21 cellular contexts compared by ENCODE assay signal in genomic region chr6:72832271-72832670, GRCh38.
DNase-seq lines count a peak whose midpoint lies in the region; ATAC-seq and TF ChIP-seq lines count a peak whose summit lies in the region.
"Had no signal": no experiment of that assay in that cellular context is flagged by ENCODE, and none has a peak within 500 bp of the region (broad histone marks: within the 10 kb centered on the region; RNA-seq: fewer than 3 reads in every experiment).

No MANE protein-coding gene starts in this region.

- WGBS in stomach, 5 donors: 57 to 85% (median 69%) methylated on average over 3 of the region's 3 CpGs

- intact Hi-C loops in activated CD8-positive, alpha-beta T cell treated with anti-CD3 and anti-CD28 coated beads for 36 hours (cut with micrococcal nuclease): no loop called here
- intact Hi-C loops in stomach (cut with DNase I; ENCODE audit: low total_unique reads): no loop called here

- H3K9me3 ChIP-seq in stomach: no peaks in the 10 kb centered on the region
- H3K9me3 ChIP-seq: SJCRH30 had no signal

- no peak for TF ChIP-seq EP300 in stomach (IDR thresholded peaks at IDR 0.05)

- TF ChIP-seq CTCF in activated CD8-positive, alpha-beta T cell treated with anti-CD3 and anti-CD28 coated beads for 36 hours (IDR thresholded peaks at IDR 0.05): no peak
- TF ChIP-seq CTCF in stomach (IDR thresholded peaks at IDR 0.05): no peak

- H3K4me1 ChIP-seq in stomach: peaks cover 0 to 3% (median 0%) of the 10 kb centered on the region in 4 donors
- H3K4me1 ChIP-seq: BLaER1, SJCRH30 had no signal

- no peak overlapping the region for H3K27ac Mint-ChIP-seq in activated CD8-positive, alpha-beta T cell treated with anti-CD3 and anti-CD28 coated beads for 36 hours
- no peak overlapping the region for H3K27ac Mint-ChIP-seq in activated CD8-positive, alpha-beta T cell treated with anti-CD3 and anti-CD28 coated beads, Interleukin-2, amount 10 ng/mL, durations not matched to agents 7 days and 5 days
- H3K27ac Mint-ChIP-seq in activated T-helper 17 cell treated with anti-CD3 and anti-CD28 coated beads, Interleukin-2, amount 50 U/mL, for 72 hours: no peak overlapping the region
- H3K27ac Mint-ChIP-seq: CD8-positive, alpha-beta T cell had no signal

- H3K4me3 Mint-ChIP-seq in activated CD8-positive, alpha-beta T cell treated with anti-CD3 and anti-CD28 coated beads for 36 hours: no peak overlapping the region
- no peak overlapping the region for H3K4me3 Mint-ChIP-seq in activated CD8-positive, alpha-beta T cell treated with anti-CD3 and anti-CD28 coated beads, Interleukin-2, amount 10 ng/mL, durations not matched to agents 7 days and 5 days
- no peak overlapping the region for H3K4me3 Mint-ChIP-seq in activated T-helper 17 cell treated with anti-CD3 and anti-CD28 coated beads, Interleukin-2, amount 50 U/mL, for 72 hours
- H3K4me3 Mint-ChIP-seq: CD8-positive, alpha-beta T cell had no signal

- peaks cover 9% of the 10 kb centered on the region for H3K36me3 Mint-ChIP-seq in activated CD8-positive, alpha-beta T cell treated with anti-CD3 and anti-CD28 coated beads for 36 hours (ENCODE audit: low read depth)
- H3K36me3 Mint-ChIP-seq in activated CD8-positive, alpha-beta T cell treated with anti-CD3 and anti-CD28 coated beads, Interleukin-2, amount 10 ng/mL, durations not matched to agents 7 days and 5 days (ENCODE audit: low read depth): peaks cover 4% of the 10 kb centered on the region
- H3K36me3 Mint-ChIP-seq in activated T-helper 17 cell treated with anti-CD3 and anti-CD28 coated beads, Interleukin-2, amount 50 U/mL, for 72 hours (ENCODE audit: low read depth): no peaks in the 10 kb centered on the region

- POLR2A ChIA-PET in activated CD8-positive, alpha-beta T cell treated with anti-CD3 and anti-CD28 coated beads for 36 hours (lab: Charles Lee): no interaction called here
- POLR2A ChIA-PET in activated CD8-positive, alpha-beta T cell treated with anti-CD3 and anti-CD28 coated beads, Interleukin-2, amount 10 ng/mL, durations not matched to agents 7 days and 5 days (lab: Charles Lee): no interaction called here

- peaks cover 10% of the 10 kb centered on the region for H3K4me1 Mint-ChIP-seq in activated CD8-positive, alpha-beta T cell treated with anti-CD3 and anti-CD28 coated beads for 36 hours (ENCODE audit: low read depth)
- no peaks in the 10 kb centered on the region for H3K4me1 Mint-ChIP-seq in activated CD8-positive, alpha-beta T cell treated with anti-CD3 and anti-CD28 coated beads, Interleukin-2, amount 10 ng/mL, durations not matched to agents 7 days and 5 days (ENCODE audit: low read depth)
- no peaks in the 10 kb centered on the region for H3K4me1 Mint-ChIP-seq in activated T-helper 17 cell treated with anti-CD3 and anti-CD28 coated beads, Interleukin-2, amount 50 U/mL, for 72 hours

- DNase-seq in activated CD8-positive, alpha-beta T cell treated with anti-CD3 and anti-CD28 coated beads for 36 hours: peak; percentile 13
- no peak for DNase-seq in activated CD8-positive, alpha-beta T cell treated with anti-CD3 and anti-CD28 coated beads, Interleukin-2, amount 10 ng/mL, durations not matched to agents 7 days and 5 days
- peak; percentile 89 for DNase-seq in myocyte (ENCODE audit: low read depth)
- DNase-seq in stomach: no peak
- no peak for DNase-seq in cerebellar nuclear complex (lab: John Stamatoyannopoulos, UW)
- no peak for DNase-seq in NCI-H2081 treated with DMSO at 0.1 percent for 48 hours (lab: John Stamatoyannopoulos, UW)
- DNase-seq: CD8-positive, alpha-beta T cell; DMS79; GDM1; KBM-7; NCI-H1048; NCI-H146; NCI-H2081; NCI-H510A; NCI-H774; PC-9; SJCRH30 had no signal

- no peaks in the 10 kb centered on the region for H3K27me3 ChIP-seq in stomach
- H3K27me3 ChIP-seq: BLaER1, SJCRH30 had no signal

- TF ChIP-seq POLR2A in GM18505 (IDR thresholded peaks at IDR 0.05; ENCODE audit: borderline replicate concordance, extremely low read depth, insufficient read depth, insufficient read length): no peak
- TF ChIP-seq POLR2A in stomach (IDR thresholded peaks at IDR 0.05): no peak

- no peaks in the 10 kb centered on the region for H3K27me3 Mint-ChIP-seq in activated CD8-positive, alpha-beta T cell treated with anti-CD3 and anti-CD28 coated beads for 36 hours
- no peaks in the 10 kb centered on the region for H3K27me3 Mint-ChIP-seq in activated CD8-positive, alpha-beta T cell treated with anti-CD3 and anti-CD28 coated beads, Interleukin-2, amount 10 ng/mL, durations not matched to agents 7 days and 5 days (ENCODE audit: low read depth)
- H3K27me3 Mint-ChIP-seq in activated T-helper 17 cell treated with anti-CD3 and anti-CD28 coated beads, Interleukin-2, amount 50 U/mL, for 72 hours: no peaks in the 10 kb centered on the region

- peak; percentile 30 for ATAC-seq in activated CD8-positive, alpha-beta T cell treated with anti-CD3 and anti-CD28 coated beads for 36 hours
- no peak for ATAC-seq in activated CD8-positive, alpha-beta T cell treated with anti-CD3 and anti-CD28 coated beads, Interleukin-2, amount 10 ng/mL, durations not matched to agents 7 days and 5 days
- peak; percentile 29 for ATAC-seq in activated T-helper 17 cell treated with anti-CD3 and anti-CD28 coated beads, Interleukin-2, amount 50 U/mL, for 72 hours (replicated peaks)
- ATAC-seq in GM18505 (IDR thresholded peaks at IDR 0.05; ENCODE audit: unreplicated experiment): no peak
- ATAC-seq: CD8-positive, alpha-beta T cell had no signal

- no peak overlapping the region for H3K4me3 ChIP-seq in stomach
- H3K4me3 ChIP-seq: BLaER1, PC-9, SJCRH30 had no signal

- H3K9me3 Mint-ChIP-seq in activated CD8-positive, alpha-beta T cell treated with anti-CD3 and anti-CD28 coated beads for 36 hours: peaks cover 8% of the 10 kb centered on the region
- no peaks in the 10 kb centered on the region for H3K9me3 Mint-ChIP-seq in activated CD8-positive, alpha-beta T cell treated with anti-CD3 and anti-CD28 coated beads, Interleukin-2, amount 10 ng/mL, durations not matched to agents 7 days and 5 days (ENCODE audit: insufficient read depth)
- H3K9me3 Mint-ChIP-seq in activated T-helper 17 cell treated with anti-CD3 and anti-CD28 coated beads, Interleukin-2, amount 50 U/mL, for 72 hours: peaks cover 4% of the 10 kb centered on the region

- H3K27ac ChIP-seq in stomach: no peak overlapping the region
- H3K27ac ChIP-seq: 22Rv1, BLaER1, PC-9, SJCRH30 had no signal

- CTCF ChIA-PET in activated CD8-positive, alpha-beta T cell treated with anti-CD3 and anti-CD28 coated beads for 36 hours (lab: Charles Lee): no interaction called here
- CTCF ChIA-PET in activated CD8-positive, alpha-beta T cell treated with anti-CD3 and anti-CD28 coated beads, Interleukin-2, amount 10 ng/mL, durations not matched to agents 7 days and 5 days (lab: Charles Lee): no interaction called here

- no peaks in the 10 kb centered on the region for H3K36me3 ChIP-seq in stomach
- H3K36me3 ChIP-seq: SJCRH30 had no signal

Comparison
In these comparisons a context has a peak if more than half of its experiments do, and no peak if none do; other contexts are left out.
1. ATAC-seq: peak in activated CD8-positive, alpha-beta T cell treated with anti-CD3 and anti-CD28 coated beads for 36 hours (single experiment) and activated T-helper 17 cell treated with anti-CD3 and anti-CD28 coated beads, Interleukin-2, amount 50 U/mL, for 72 hours (single experiment); none in activated CD8-positive, alpha-beta T cell treated with anti-CD3 and anti-CD28 coated beads, Interleukin-2, amount 10 ng/mL, durations not matched to agents 7 days and 5 days (single experiment) and GM18505 (single experiment).
2. DNase-seq: peak in activated CD8-positive, alpha-beta T cell treated with anti-CD3 and anti-CD28 coated beads for 36 hours (single experiment) and myocyte (single experiment); none in activated CD8-positive, alpha-beta T cell treated with anti-CD3 and anti-CD28 coated beads, Interleukin-2, amount 10 ng/mL, durations not matched to agents 7 days and 5 days (single experiment), stomach (single experiment), cerebellar nuclear complex (0 of 2) and NCI-H2081 treated with DMSO at 0.1 percent for 48 hours (single experiment).